21 cellular contexts compared by ENCODE assay signal in genomic region chr22:22890085-22890484, GRCh38. TPM values are rescaled to one million over a fixed set of nuclear protein-coding genes. Genes with fewer than 3 reads are reported as not detected.
DNase-seq lines count a peak whose midpoint lies in the region; ATAC-seq, FAIRE-seq and TF ChIP-seq lines count a peak whose summit lies in the region.
"Had no signal": no experiment of that assay in that cellular context is flagged by ENCODE, and none has a peak within 500 bp of the region (broad histone marks: within the 10 kb centered on the region; RNA-seq: fewer than 3 reads in every experiment).

No MANE protein-coding gene starts in this region.

- H3K4me2 ChIP-seq in OCI-LY1 (ENCODE audit: low read length): peak overlapping the region; percentile 100

- peaks cover 61 to 70% (median 62%) of the 10 kb centered on the region in 3 donors for H3K4me1 Mint-ChIP-seq in naive B cell

- H3K9me2 ChIP-seq in OCI-LY1 (ENCODE audit: low read depth, low read length): no peaks in the 10 kb centered on the region

- ATAC-seq in naive B cell (ENCODE audit: low read depth in 2 of 2) (no peak), GM18873 (IDR thresholded peaks at IDR 0.05; ENCODE audit: low FRiP score, unreplicated experiment) (no peak), GM18520 (IDR thresholded peaks at IDR 0.05; ENCODE audit: unreplicated experiment) (no peak)
- ATAC-seq: Panc1 had no signal

- H3K9me3 ChIP-seq in OCI-LY1 (ENCODE audit: low read length): no peaks in the 10 kb centered on the region

- H3K36me3 ChIP-seq in GM06990 (ENCODE audit: control insufficient read depth, insufficient read depth, low read length): no peaks in the 10 kb centered on the region
- peaks cover 75% of the 10 kb centered on the region for H3K36me3 ChIP-seq in OCI-LY1 (ENCODE audit: insufficient read depth, low read length)

- peak overlapping the region; percentile 100 for H3K27ac ChIP-seq in OCI-LY1 (ENCODE audit: low read depth, low read length, poor library complexity, severe bottlenecking)
- H3K27ac ChIP-seq: RWPE1 had no signal

- TF ChIP-seq CTCF in GM06990 (IDR thresholded peaks at IDR 0.05; ENCODE audit: insufficient read depth, low read length, poor library complexity, severe bottlenecking): no peak
- TF ChIP-seq CTCF in OCI-LY1 (IDR thresholded peaks at IDR 0.05; ENCODE audit: low read length): no peak

- H2AFZ ChIP-seq in OCI-LY1 (ENCODE audit: low read length): no peak overlapping the region

- DNase-seq in GM06990 (ENCODE audit: extremely low read depth, insufficient read length): no peak
- DNase-seq in GM12891 (ENCODE audit: insufficient read length, low spot score): no peak
- DNase-seq in naive B cell: no peak
- no peak for DNase-seq in NCI-H748 treated with DMSO at 0.1 percent for 48 hours (lab: John Stamatoyannopoulos, UW)
- DNase-seq: Calu3; DMS79 treated with DMSO at 0.1 percent for 48 hours; GF-D8; NCI-H1105 treated with DMSO at 0.1 percent for 48 hours; NCI-H146; NCI-H1930; NCI-H2107; NCI-H524; NCI-H774; NK-92 treated with Interleukin-12 subunit alpha and Interleukin-12 subunit beta, amount 100 ng/mL, for 24 hours; SHP77 treated with DMSO at 0.1 percent for 48 hours had no signal

- peak overlapping the region; percentile 100 for H3K9ac ChIP-seq in OCI-LY1 (ENCODE audit: low read length)

- no peaks in the 10 kb centered on the region for H4K20me1 ChIP-seq in OCI-LY1 (ENCODE audit: insufficient read depth, low read length)

- peaks cover 14 to 34% of the 10 kb centered on the region in 2 donors for H3K36me3 Mint-ChIP-seq in naive B cell

- H3K79me2 ChIP-seq in OCI-LY1 (ENCODE audit: insufficient read depth, low read length): peaks cover 88% of the 10 kb centered on the region

- H3K4me3 ChIP-seq in GM06990 (replicated peaks; ENCODE audit: low read depth, low read length): peak overlapping the region; percentile 73
- peak overlapping the region; percentile 100 for H3K4me3 ChIP-seq in OCI-LY1 (ENCODE audit: low read depth, low read length, poor library complexity, severe bottlenecking)

- TF ChIP-seq POLR2A in GM12891 (IDR thresholded peaks at IDR 0.05; ENCODE audit: low read depth, low read length): no peak

- H3K9me3 Mint-ChIP-seq in naive B cell: peaks cover 0 to 2% (median 0%) of the 10 kb centered on the region in 7 donors

- H3K4me3 Mint-ChIP-seq in naive B cell: peak overlapping the region; percentile 81 to 100 (median 98)

- H3K4me1 ChIP-seq in OCI-LY1 (ENCODE audit: insufficient read depth, low read length, severe bottlenecking): peaks cover 53% of the 10 kb centered on the region

- H3K27me3 ChIP-seq in GM06990 (replicated peaks; ENCODE audit: control insufficient read depth, insufficient read depth, low read length): no peaks in the 10 kb centered on the region
- H3K27me3 ChIP-seq in OCI-LY1 (ENCODE audit: insufficient read depth, low read length): no peaks in the 10 kb centered on the region

- peaks cover 9% of the 10 kb centered on the region; the same call in 1 of the 2 replicates for H3F3A ChIP-seq in OCI-LY1 (ENCODE audit: insufficient read depth, low read length)

- peak overlapping the region; percentile 33 to 98 (median 90) for H3K27ac Mint-ChIP-seq in naive B cell

- FAIRE-seq in GM12891 (lab: Jason Lieb, UNC): peak; percentile 38
- FAIRE-seq: H54 had no signal

- no peaks in the 10 kb centered on the region for H3K27me3 Mint-ChIP-seq in naive B cell

TF ChIP-seq in GM12891, 5 proteins besides CTCF, POLR2A, EP300 and RAD21:
- TF ChIP-seq PAX5 (IDR thresholded peaks at IDR 0.05; ENCODE audit: insufficient read depth, low read length, severe bottlenecking) (no peak), POU2F2 (IDR thresholded peaks at IDR 0.05; ENCODE audit: low read depth, low read length) (no peak), SPI1 (IDR thresholded peaks at IDR 0.05; ENCODE audit: low read depth, low read length) (no peak), TAF1 (IDR thresholded peaks at IDR 0.05; ENCODE audit: low read depth, low read length) (no peak), POLR2AphosphoS5 (IDR thresholded peaks at IDR 0.05; ENCODE audit: low read depth, low read length) (no peak)

RNA-seq across cellular contexts. Expression of gene IGLL5, which starts 2.5 kb away (rescaled TPM):
- 28.1 TPM for polyA plus RNA-seq in GM12891 (2012; ENCODE audit: low read depth, missing spikeins)
- 100 to 1,000 TPM; 233 to 640 (median 475) TPM for polyA plus RNA-seq in naive B cell (ENCODE audit: low read depth in 6 of 6)
